16 cellular contexts compared by ENCODE assay signal in the genomic region with DNA sequence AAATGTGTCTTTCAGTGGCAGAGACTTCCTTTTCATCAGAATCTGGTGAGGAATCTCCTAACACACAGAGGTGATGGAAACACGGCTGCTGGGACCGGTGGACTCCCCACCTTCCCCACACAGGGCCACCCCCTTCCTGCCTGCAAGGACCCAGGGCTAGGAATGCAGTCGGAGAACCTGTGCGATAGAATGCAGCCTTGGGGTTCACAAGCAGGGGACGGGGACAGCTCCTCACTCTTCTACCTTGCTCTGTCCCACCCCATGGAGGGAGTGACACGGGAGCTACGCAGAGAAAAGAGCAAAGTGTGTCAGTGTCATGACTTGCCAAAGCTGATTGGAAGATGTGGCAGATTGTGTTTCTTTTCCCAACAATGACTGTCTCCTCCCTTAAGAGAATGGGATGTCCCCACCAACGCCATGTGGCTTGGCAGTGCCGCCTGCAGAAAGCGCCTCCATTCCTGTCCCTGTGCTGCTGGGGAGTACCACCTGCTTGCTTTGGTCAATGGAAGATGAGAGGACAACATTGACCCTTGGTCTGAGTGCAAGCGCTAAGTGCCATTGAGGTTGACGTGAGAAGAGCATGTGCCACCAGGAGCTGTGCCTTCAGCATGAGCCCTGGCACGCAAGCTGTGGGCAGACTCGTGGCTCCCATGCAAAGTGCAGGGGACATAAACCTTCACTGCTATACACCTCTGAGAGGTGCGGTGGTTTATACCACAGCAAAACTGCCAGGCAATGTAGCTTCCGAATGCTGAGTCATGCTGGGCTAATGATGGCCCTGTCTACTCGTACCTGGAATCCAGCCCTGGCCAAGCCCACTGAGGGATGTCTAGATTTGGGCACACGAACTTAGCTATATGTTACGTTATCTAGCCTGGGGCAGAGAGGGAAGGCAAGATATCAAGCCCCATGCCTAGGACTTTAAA. TPM values are rescaled to one million over a fixed set of nuclear protein-coding genes. Genes with fewer than 3 reads are reported as not detected.
DNase-seq lines count a peak whose midpoint lies in the region; ATAC-seq, FAIRE-seq and TF ChIP-seq lines count a peak whose summit lies in the region.
"Had no signal": no experiment of that assay in that cellular context is flagged by ENCODE, and none has a peak within 500 bp of the region (broad histone marks: within the 10 kb centered on the region; RNA-seq: fewer than 3 reads in every experiment).

No MANE protein-coding gene starts in this region.

- H3K27me3 ChIP-seq in foreskin keratinocyte (no peaks in the 10 kb centered on the region), stomach (no peaks in the 10 kb centered on the region)
- H3K27me3 ChIP-seq: Peyer's patch, uterus had no signal

- H3K9me3 ChIP-seq in stomach = no peaks in the 10 kb centered on the region
- H3K9me3 ChIP-seq: Peyer's patch, uterus had no signal

- TF ChIP-seq POLR2A in stomach (IDR thresholded peaks at IDR 0.05) = no peak

- H3K4me3 ChIP-seq in stomach = no peak overlapping the region
- H3K4me3 ChIP-seq: Peyer's patch, SK-N-MC, uterus had no signal

- H3K4me1 ChIP-seq in foreskin keratinocyte (peaks cover 14% of the 10 kb centered on the region), stomach (peaks cover 0 to 8% (median 7%) of the 10 kb centered on the region in 4 donors)
- H3K4me1 ChIP-seq: uterus had no signal

- H3K27ac ChIP-seq in foreskin keratinocyte = no peak overlapping the region
- no peak overlapping the region for H3K27ac ChIP-seq in stomach
- H3K27ac ChIP-seq: Peyer's patch, SK-N-MC, uterus had no signal

- no peak for TF ChIP-seq EP300 in stomach (IDR thresholded peaks at IDR 0.05)

- TF ChIP-seq CTCF in foreskin keratinocyte (conservative IDR thresholded peaks at IDR 0.05) (no peak), stomach (IDR thresholded peaks at IDR 0.05) (no peak)

- H3K36me3 ChIP-seq in stomach = no peaks in the 10 kb centered on the region
- H3K36me3 ChIP-seq: Peyer's patch, uterus had no signal

- peak; percentile 54 for DNase-seq in activated effector memory CD4-positive, alpha-beta T cell treated with anti-CD3 and anti-CD28 coated beads, Interleukin-2, amount 50 U/mL, for 16 hours
- DNase-seq in activated effector memory CD4-positive, alpha-beta T cell treated with Interleukin-2 at 50 U/mL for 16 hours = no peak
- peak; percentile 7 for DNase-seq in RCC 7860 (ENCODE audit: low spot score)
- DNase-seq in foreskin keratinocyte = no peak
- DNase-seq in stomach = peak; percentile 16
- no peak for DNase-seq in SW 1271 (lab: John Stamatoyannopoulos, UW)
- DNase-seq: activated CD4-positive, alpha-beta T cell treated with anti-CD3 and anti-CD28 coated beads for 48 hours; activated T-cell treated with anti-CD3 and anti-CD28 coated beads, Interleukin-2, amount 50 U/mL, for 72 hours; CD8-positive, alpha-beta memory T cell; hippocampal formation; uterus had no signal

- intact Hi-C loops in stomach (cut with DNase I; ENCODE audit: low total_unique reads) = no loop called here

- 87 to 91% (median 89%) methylated on average over 19 of the region's 19 CpGs for WGBS in stomach, 5 donors

- no peak for FAIRE-seq in RCC 7860 (lab: Jason Lieb, UNC)

- ATAC-seq in foreskin keratinocyte (peak; percentile 24), HG02588 (IDR thresholded peaks at IDR 0.05; ENCODE audit: unreplicated experiment) (no peak), GM18498 (IDR thresholded peaks at IDR 0.05; ENCODE audit: unreplicated experiment) (no peak)
- ATAC-seq: activated T-cell treated with anti-CD3 and anti-CD28 coated beads, Interleukin-2, amount 50 U/mL, for 72 hours; stimulated activated naive CD8-positive, alpha-beta T cell treated with anti-CD3 and anti-CD28 coated beads, Interleukin-15, amount 100 ng/mL, for 72 hours had no signal

RNA-seq across cellular contexts. Expression of a gene that starts 41.8 kb away (rescaled TPM):
- 3.0 and 5.4 TPM in 2 replicates for total RNA-seq in foreskin keratinocyte
- polyA plus RNA-seq in foreskin keratinocyte = 2.1 and 4.4 TPM in 2 replicates
- 10 to 100 TPM in 1 of 5 donors, 1 to 10 TPM in 1, under 1 TPM in 1, not detected in 2; 0.92 to 11.7 (median 1.9) TPM for total RNA-seq in stomach
- 10 to 100 TPM in 2 of 3 donors, 1 to 10 TPM in 1; 5.3 to 41.5 (median 16.4) TPM for polyA plus RNA-seq in stomach
- polyA plus RNA-seq: CD8-positive, alpha-beta memory T cell had no signal

Comparison
In these comparisons a context has a peak if more than half of its experiments do, and no peak if none do; other contexts are left out.
1. DNase-seq: peak in activated effector memory CD4-positive, alpha-beta T cell treated with anti-CD3 and anti-CD28 coated beads, Interleukin-2, amount 50 U/mL, for 16 hours (single experiment), RCC 7860 (single experiment) and stomach (single experiment); none in activated effector memory CD4-positive, alpha-beta T cell treated with Interleukin-2 at 50 U/mL for 16 hours (single experiment), foreskin keratinocyte (0 of 2) and SW 1271 (0 of 2).